32 cellular contexts compared by ENCODE assay signal in genomic region chrX:100850317-100850716, GRCh38. TPM values are rescaled to one million over a fixed set of nuclear protein-coding genes. Genes with fewer than 3 reads are reported as not detected.
"Had no signal": no experiment of that assay in that cellular context is flagged by ENCODE, and none has a peak within 500 bp of the region (broad histone marks: within the 10 kb centered on the region; RNA-seq: fewer than 3 reads in every experiment).

No MANE protein-coding gene starts in this region.

- H3K27me3 ChIP-seq: left lung, sigmoid colon, spleen, suprapubic skin, tibial artery, upper lobe of right lung had no signal

- H3K36me3 ChIP-seq: left lung, lower lobe of right lung, pancreas, prostate gland, sigmoid colon, spleen, suprapubic skin, thoracic aorta, tibial artery, upper lobe of right lung had no signal

- H3K4me3 ChIP-seq: left lung, lower lobe of right lung, pancreas, prostate gland, sigmoid colon, spleen, suprapubic skin, thoracic aorta, tibial artery, upper lobe of right lung had no signal

- H3K27ac ChIP-seq: left lung, lower lobe of right lung, pancreas, prostate gland, sigmoid colon, spleen, suprapubic skin, thoracic aorta, tibial artery, upper lobe of right lung had no signal

- FAIRE-seq: islet of Langerhans, kidney, pancreas, small intestine, urothelium cell line had no signal

- ATAC-seq: left colon; left lung; lower lobe of right lung; naive thymus-derived CD8-positive, alpha-beta T cell; pancreas; right cardiac atrium; stimulated activated effector memory CD8-positive, alpha-beta T cell treated with anti-CD3 and anti-CD28 coated beads, Interleukin-12 subunit alpha, Interleukin-12 subunit beta, amount 100 ng/mL, for 72 hours; upper lobe of right lung had no signal

- H3K4me1 ChIP-seq: left lung, lower lobe of right lung, pancreas, prostate gland, sigmoid colon, spleen, suprapubic skin, tibial artery, upper lobe of right lung had no signal

- DNase-seq: immature natural killer cell; kidney; left colon; left lung; lower lobe of right lung; mammary epithelial cell; mesenchymal stem cell; naive thymus-derived CD8-positive, alpha-beta T cell; nucleus accumbens; pancreas; posterior cingulate gyrus; retina; right cardiac atrium; sigmoid colon; small intestine; spleen; stimulated activated CD4-positive, alpha-beta T cell treated with anti-CD3 and anti-CD28 coated beads, Interleukin-4, amount 100 ng/mL, for 24 hours; stimulated activated naive CD4-positive, alpha-beta T cell; tibial artery; trophoblast cell; upper lobe of right lung had no signal

- H3K9me3 ChIP-seq: left lung, lower lobe of right lung, pancreas, prostate gland, sigmoid colon, spleen, suprapubic skin, thoracic aorta, tibial artery, upper lobe of right lung had no signal

RNA-seq across cellular contexts. Expression of gene NOX1, which starts 23.8 kb away (rescaled TPM):
- total RNA-seq: kidney; left lung; liver; lower lobe of right lung; mammary epithelial cell; mucosa of gallbladder; naive thymus-derived CD8-positive, alpha-beta T cell; neural crest cell; osteoblast; right cardiac atrium; spleen; subcutaneous adipose tissue; thoracic aorta; upper lobe of right lung had no signal
- polyA plus RNA-seq: immature natural killer cell; mammary epithelial cell; naive thymus-derived CD8-positive, alpha-beta T cell; pancreas; right cardiac atrium; small intestine had no signal
